In the genomic region with DNA sequence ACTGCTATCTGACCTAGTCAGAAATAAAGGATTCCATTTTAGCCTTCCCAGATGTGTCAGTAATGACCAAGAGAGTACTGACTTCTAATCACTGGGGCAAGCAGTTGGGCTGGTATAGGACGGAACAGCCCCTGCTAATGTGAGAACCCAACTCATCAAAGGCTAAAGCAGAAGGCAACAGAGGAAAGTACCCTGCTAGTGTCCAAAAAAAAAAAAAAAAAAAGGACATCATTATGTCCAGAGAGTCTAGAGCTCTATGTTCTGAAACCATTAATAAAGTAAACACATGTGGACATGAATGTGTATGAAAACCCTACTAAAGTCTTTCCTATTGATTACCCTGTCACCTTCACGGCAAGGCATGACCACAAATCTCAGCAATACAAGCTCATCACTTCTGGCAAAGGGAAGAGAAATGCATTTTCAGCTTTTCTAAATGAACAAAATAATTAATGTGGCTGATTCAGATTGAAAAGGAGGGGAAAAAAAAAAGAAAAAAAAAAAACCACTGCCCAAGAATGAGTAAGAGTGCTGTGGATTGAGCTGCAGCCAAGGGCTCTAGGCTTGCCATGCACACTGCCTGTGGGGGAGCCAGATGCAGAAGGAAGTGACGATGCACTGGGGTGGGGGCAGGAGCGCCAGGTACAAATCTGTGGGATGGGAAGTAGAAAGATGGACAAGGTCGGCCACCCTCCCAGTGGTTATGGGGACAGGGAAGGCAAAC, we compare ENCODE assay signal across 13 cellular contexts.
DNase-seq lines count a peak whose midpoint lies in the region; ATAC-seq and TF ChIP-seq lines count a peak whose summit lies in the region.
"Had no signal": no experiment of that assay in that cellular context is flagged by ENCODE, and none has a peak within 500 bp of the region (broad histone marks: within the 10 kb centered on the region; RNA-seq: fewer than 3 reads in every experiment).

No MANE protein-coding gene starts in this region.

- H3K36me3 Mint-ChIP-seq in activated T-cell treated with anti-CD3 and anti-CD28 coated beads, Interleukin-2, amount 50 U/mL, for 72 hours (ENCODE audit: insufficient read depth in 2 of 2) = peaks cover 15 to 29% of the 10 kb centered on the region in 2 donors

- H3K9me3 Mint-ChIP-seq in activated T-cell treated with anti-CD3 and anti-CD28 coated beads, Interleukin-2, amount 50 U/mL, for 72 hours = no peaks in the 10 kb centered on the region

- H3K9me3 ChIP-seq in MG63 = no peaks in the 10 kb centered on the region
- H3K9me3 ChIP-seq in neutrophil = no peaks in the 10 kb centered on the region
- H3K9me3 ChIP-seq: ascending aorta, left ventricle myocardium inferior had no signal

- peak overlapping the region; percentile 5 for H3K27ac ChIP-seq in neutrophil
- H3K27ac ChIP-seq: ascending aorta, left ventricle myocardium inferior had no signal

- DNase-seq in activated T-cell treated with anti-CD3 and anti-CD28 coated beads, Interleukin-2, amount 50 U/mL, for 72 hours = no peak
- no peak for DNase-seq in activated T-cell treated with anti-CD3 and anti-CD28 coated beads, Interleukin-2, amount 50 U/mL, for 48 hours
- DNase-seq in MG63 (peak; percentile 84), astrocyte of the spinal cord (ENCODE audit: low read depth, low spot score) (peak; percentile 69), left lobe of liver (ENCODE audit: low spot score) (no peak), NCI-H1105 treated with DMSO at 0.1 percent for 48 hours (lab: John Stamatoyannopoulos, UW) (no peak)
- DNase-seq: activated CD4-positive, alpha-beta T cell treated with anti-CD3 and anti-CD28 coated beads, Interleukin-2, amount 50 U/mL, for 1 hour; left ventricle myocardium inferior; NCI-H2029 treated with DMSO at 0.1 percent for 48 hours; trophoblast cell had no signal

- H3K27me3 ChIP-seq in MG63 = no peaks in the 10 kb centered on the region
- H3K27me3 ChIP-seq in neutrophil = no peaks in the 10 kb centered on the region
- H3K27me3 ChIP-seq: ascending aorta had no signal

- H3K36me3 ChIP-seq in MG63 (no peaks in the 10 kb centered on the region; the same call in none of the 2 replicates), neutrophil (peaks cover 99% of the 10 kb centered on the region)

- H3K4me1 ChIP-seq in neutrophil (ENCODE audit: control insufficient read depth in 1 of 2, insufficient read depth in 1 of 2, low read depth in 1 of 2, low read length in 1 of 2) = no peaks in the 10 kb centered on the region
- H3K4me1 ChIP-seq: ascending aorta had no signal

- peaks cover 6% of the 10 kb centered on the region for H3K4me1 Mint-ChIP-seq in activated T-cell treated with anti-CD3 and anti-CD28 coated beads, Interleukin-2, amount 50 U/mL, for 72 hours (ENCODE audit: low read depth)

- no peaks in the 10 kb centered on the region for H3K27me3 Mint-ChIP-seq in activated T-cell treated with anti-CD3 and anti-CD28 coated beads, Interleukin-2, amount 50 U/mL, for 72 hours (ENCODE audit: low read depth)

- TF ChIP-seq CTCF in astrocyte of the spinal cord (IDR thresholded peaks at IDR 0.05; ENCODE audit: low read depth, low read length) (no peak), neutrophil (IDR thresholded peaks at IDR 0.05) (no peak)

- no peak overlapping the region for H3K4me3 ChIP-seq in MG63
- H3K4me3 ChIP-seq in astrocyte of the spinal cord (ENCODE audit: low read depth, low read length) = no peak overlapping the region
- no peak overlapping the region for H3K4me3 ChIP-seq in neutrophil (ENCODE audit: low read depth in 1 of 2, low read length in 1 of 2)
- H3K4me3 ChIP-seq: ascending aorta, left ventricle myocardium inferior had no signal

- peak in 1 of 2 donors; percentile 45 for ATAC-seq in activated T-cell treated with anti-CD3 and anti-CD28 coated beads, Interleukin-2, amount 50 U/mL, for 72 hours (replicated peaks in 1 of 2)
- no peak for ATAC-seq in left lobe of liver
- no peak for ATAC-seq in HG03469 (IDR thresholded peaks at IDR 0.05; ENCODE audit: unreplicated experiment)

- H3K4me3 Mint-ChIP-seq in activated T-cell treated with anti-CD3 and anti-CD28 coated beads, Interleukin-2, amount 50 U/mL, for 72 hours = no peak overlapping the region

- in situ Hi-C loops in astrocyte of the spinal cord (cut with HindIII; ENCODE audit: low sequenced_read_pairs) = no loop called here

- H3K27ac Mint-ChIP-seq in activated T-cell treated with anti-CD3 and anti-CD28 coated beads, Interleukin-2, amount 50 U/mL, for 72 hours = peak overlapping the region; percentile 68

Comparison
In these comparisons a context has a peak if more than half of its experiments do, and no peak if none do; other contexts are left out.
1. DNase-seq: peak in MG63 (single experiment) and astrocyte of the spinal cord (single experiment); none in activated T-cell treated with anti-CD3 and anti-CD28 coated beads, Interleukin-2, amount 50 U/mL, for 72 hours (0 of 2), activated T-cell treated with anti-CD3 and anti-CD28 coated beads, Interleukin-2, amount 50 U/mL, for 48 hours (0 of 2), left lobe of liver (single experiment) and NCI-H1105 treated with DMSO at 0.1 percent for 48 hours (single experiment).